In the genomic region with DNA sequence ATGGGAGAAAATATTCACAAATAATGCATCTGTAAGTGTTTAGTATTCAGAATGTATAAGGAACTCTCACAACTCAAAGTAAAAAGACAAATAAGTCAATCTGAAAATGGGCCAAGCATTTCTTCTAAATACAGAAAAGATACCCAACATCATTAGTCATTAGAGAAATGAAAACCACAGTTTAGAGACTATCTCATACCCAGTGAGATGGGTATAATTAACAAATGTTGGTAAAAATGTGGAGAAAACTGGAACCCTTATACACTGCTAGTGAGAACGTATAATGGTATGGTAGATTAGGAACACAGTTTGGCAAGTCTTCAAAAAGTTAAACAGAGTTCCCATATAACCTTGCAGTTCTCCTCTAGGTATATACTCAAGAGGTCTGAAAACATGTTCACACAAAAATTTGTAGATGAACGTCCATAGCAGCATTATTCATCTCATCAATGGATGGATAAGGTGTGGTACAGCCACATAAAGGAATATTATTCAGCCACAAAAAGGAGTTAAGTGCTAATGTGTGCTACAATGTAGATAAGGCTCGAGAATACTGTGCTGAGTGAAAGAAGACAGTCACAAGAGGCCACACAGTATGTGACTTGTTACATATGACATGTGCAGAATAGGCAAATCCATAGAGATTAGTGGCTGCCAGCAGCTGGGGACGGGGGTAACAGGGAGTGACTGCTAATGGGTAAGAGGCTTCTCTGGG, we compare ENCODE assay signal across 16 cellular contexts. TPM values are rescaled to one million over a fixed set of nuclear protein-coding genes. Genes with fewer than 3 reads are reported as not detected.
A peak's percentile ranks its signal among the peaks of the same experiment; 100 is the strongest.
DNase-seq lines count a peak whose midpoint lies in the region; ATAC-seq, FAIRE-seq and TF ChIP-seq lines count a peak whose summit lies in the region.
"Had no signal": no experiment of that assay in that cellular context is flagged by ENCODE, and none has a peak within 500 bp of the region (broad histone marks: within the 10 kb centered on the region; RNA-seq: fewer than 3 reads in every experiment).

No MANE protein-coding gene starts in this region.

- H3K4me1 Mint-ChIP-seq in activated T-cell treated with anti-CD3 and anti-CD28 coated beads, Interleukin-2, amount 50 U/mL, for 72 hours (ENCODE audit: low read depth): peaks cover 50% of the 10 kb centered on the region
- peaks cover 18 to 30% (median 21%) of the 10 kb centered on the region in 3 donors for H3K4me1 Mint-ChIP-seq in IgD-negative memory B cell
- H3K4me1 Mint-ChIP-seq in stimulated activated naive CD8-positive, alpha-beta T cell treated with anti-CD3 and anti-CD28 coated beads, Interleukin-15, Interleukin-2, amounts not matched to agents 100 ng/mL and 50 ng/mL, for 24 hours (ENCODE audit: low read depth): peaks cover 52% of the 10 kb centered on the region
- peaks cover 2% of the 10 kb centered on the region for H3K4me1 Mint-ChIP-seq in CD14-positive monocyte

- peaks cover 69% of the 10 kb centered on the region; the same call in 2 of the 3 replicates for H3K36me3 ChIP-seq in K562 (ENCODE audit: control insufficient read depth, insufficient read depth, low read length)

- 81% methylated on average over 4 of the region's 4 CpGs for WGBS in K562 (ENCODE audit: insufficient coverage, low coverage, missing lambda C conversion rate)

- intact Hi-C loops in K562 (cut with micrococcal nuclease) (loop anchor here (10.0 kb wide), 1 partner anchor 124 kb away; a partner anchor contains a TSS), CD14-positive monocyte (cut with micrococcal nuclease) (no loop called here)

- peak overlapping the region; percentile 24 for H3K27ac Mint-ChIP-seq in activated T-cell treated with anti-CD3 and anti-CD28 coated beads, Interleukin-2, amount 50 U/mL, for 72 hours
- H3K27ac Mint-ChIP-seq in IgD-negative memory B cell (peak overlapping the region in 2 of 3 donors; percentile 0 to 63), CD14-positive monocyte (no peak overlapping the region)
- H3K27ac Mint-ChIP-seq in stimulated activated naive CD8-positive, alpha-beta T cell treated with anti-CD3 and anti-CD28 coated beads, Interleukin-15, Interleukin-2, amounts not matched to agents 100 ng/mL and 50 ng/mL, for 24 hours: peak overlapping the region; percentile 16

- BruUV-seq in K562 (replicated peaks; lab: Mats Ljungman, UMichigan): no TSS peak

- no peak for FAIRE-seq in K562 (lab: Jason Lieb, UNC)
- FAIRE-seq: H54 had no signal

- no peak for TF ChIP-seq RAD21 in K562 (CRISPR knock-in tag; conservative IDR thresholded peaks at IDR 0.05 in 1 of 2, IDR thresholded peaks at IDR 0.05 in 1 of 2)

- H3K4me3 ChIP-seq in K562: no peak overlapping the region

- no peaks in the 10 kb centered on the region for H3K9me1 ChIP-seq in K562 (ENCODE audit: control insufficient read depth, insufficient read depth, low read length)

- no peaks in the 10 kb centered on the region for H3K27me3 ChIP-seq in K562 (ENCODE audit: control insufficient read depth in 2 of 2, insufficient read depth in 2 of 2, low read length in 2 of 2)

- no peak overlapping the region for H3K4me2 ChIP-seq in K562 (ENCODE audit: insufficient read depth, low read length)

- no peaks in the 10 kb centered on the region for H3K9me3 Mint-ChIP-seq in activated T-cell treated with anti-CD3 and anti-CD28 coated beads, Interleukin-2, amount 50 U/mL, for 72 hours
- no peaks in the 10 kb centered on the region for H3K9me3 Mint-ChIP-seq in IgD-negative memory B cell
- no peaks in the 10 kb centered on the region for H3K9me3 Mint-ChIP-seq in stimulated activated naive CD8-positive, alpha-beta T cell treated with anti-CD3 and anti-CD28 coated beads, Interleukin-15, Interleukin-2, amounts not matched to agents 100 ng/mL and 50 ng/mL, for 24 hours
- H3K9me3 Mint-ChIP-seq in CD14-positive monocyte: no peaks in the 10 kb centered on the region
- H3K9me3 Mint-ChIP-seq: CD4-positive, CD25-positive, alpha-beta regulatory T cell had no signal

- no peak for TF ChIP-seq CTCF in K562 (IDR thresholded peaks at IDR 0.05 in 2 of 3, conservative IDR thresholded peaks at IDR 0.05 in 1 of 3; ENCODE audit: insufficient read depth in 2 of 3, low read depth in 1 of 3, low read length in 3 of 3)
- TF ChIP-seq CTCF in CD14-positive monocyte (IDR thresholded peaks at IDR 0.05): no peak

- CTCF ChIA-PET in K562 (lab: Yijun Ruan, JAX; ENCODE audit: low intra/inter-chr PET ratio): no interaction called here

- POLR2A ChIA-PET in K562 (lab: Yijun Ruan, JAX): no interaction called here

- peak overlapping the region in 1 of 2 donors; percentile 36 for H3K4me3 Mint-ChIP-seq in activated T-cell treated with anti-CD3 and anti-CD28 coated beads, Interleukin-2, amount 50 U/mL, for 72 hours
- H3K4me3 Mint-ChIP-seq in IgD-negative memory B cell: peak overlapping the region in 2 of 4 donors; percentile 36 to 37
- no peak overlapping the region for H3K4me3 Mint-ChIP-seq in stimulated activated naive CD8-positive, alpha-beta T cell treated with anti-CD3 and anti-CD28 coated beads, Interleukin-15, Interleukin-2, amounts not matched to agents 100 ng/mL and 50 ng/mL, for 24 hours
- H3K4me3 Mint-ChIP-seq in CD14-positive monocyte: no peak overlapping the region

- peaks cover 10 to 31% of the 10 kb centered on the region in 2 donors for H3K36me3 Mint-ChIP-seq in activated T-cell treated with anti-CD3 and anti-CD28 coated beads, Interleukin-2, amount 50 U/mL, for 72 hours (ENCODE audit: insufficient read depth in 2 of 2)
- no peaks in the 10 kb centered on the region for H3K36me3 Mint-ChIP-seq in IgD-negative memory B cell
- peaks cover 77% of the 10 kb centered on the region for H3K36me3 Mint-ChIP-seq in stimulated activated naive CD8-positive, alpha-beta T cell treated with anti-CD3 and anti-CD28 coated beads, Interleukin-15, Interleukin-2, amounts not matched to agents 100 ng/mL and 50 ng/mL, for 24 hours (ENCODE audit: low read depth)
- peaks cover 51 to 82% of the 10 kb centered on the region in 2 donors for H3K36me3 Mint-ChIP-seq in CD14-positive monocyte

- H4K20me1 ChIP-seq in K562 (replicated peaks; ENCODE audit: control insufficient read depth, insufficient read depth, low read length): no peaks in the 10 kb centered on the region

- H3K9me3 ChIP-seq in K562 (replicated peaks; ENCODE audit: control insufficient read depth, insufficient read depth, low read depth, low read length): no peaks in the 10 kb centered on the region
- H3K9me3 ChIP-seq: Caco-2 had no signal

- DNase-seq in activated T-cell treated with anti-CD3 and anti-CD28 coated beads, Interleukin-2, amount 50 U/mL, for 72 hours: no peak
- no peak for DNase-seq in activated T-cell treated with anti-CD3 and anti-CD28 coated beads, Interleukin-2, amount 50 U/mL, for 48 hours
- DNase-seq in K562 (ENCODE audit: extremely low read depth in 1 of 4, low spot score in 3 of 4) (no peak), CD14-positive monocyte (ENCODE audit: low spot score) (no peak)
- DNase-seq: Caco-2; CD4-positive, CD25-positive, alpha-beta regulatory T cell; DMS153; IMR-90; NCI-H1105; NCI-H1694; NCI-H510A treated with DMSO at 0.1 percent for 48 hours had no signal

- no peak for TF ChIP-seq EP300 in K562 (IDR thresholded peaks at IDR 0.05; ENCODE audit: low read length)

- H3K79me2 ChIP-seq in K562 (ENCODE audit: control insufficient read depth, insufficient read depth, low read length): peaks cover 14% of the 10 kb centered on the region

- H3K27ac ChIP-seq in K562 (ENCODE audit: extremely low read depth, low read depth, low read length): no peak overlapping the region

- no peak overlapping the region for H2AFZ ChIP-seq in K562 (ENCODE audit: low read depth, low read length)

- peak; percentile 45 to 47 for ATAC-seq in activated T-cell treated with anti-CD3 and anti-CD28 coated beads, Interleukin-2, amount 50 U/mL, for 72 hours (replicated peaks in 1 of 2)
- no peak for ATAC-seq in K562
- no peak for ATAC-seq in HG02571 (IDR thresholded peaks at IDR 0.05; ENCODE audit: unreplicated experiment)
- ATAC-seq: Panc1 had no signal

- H3K27me3 Mint-ChIP-seq in activated T-cell treated with anti-CD3 and anti-CD28 coated beads, Interleukin-2, amount 50 U/mL, for 72 hours (ENCODE audit: low read depth): no peaks in the 10 kb centered on the region
- H3K27me3 Mint-ChIP-seq in IgD-negative memory B cell: no peaks in the 10 kb centered on the region
- H3K27me3 Mint-ChIP-seq in stimulated activated naive CD8-positive, alpha-beta T cell treated with anti-CD3 and anti-CD28 coated beads, Interleukin-15, Interleukin-2, amounts not matched to agents 100 ng/mL and 50 ng/mL, for 24 hours: no peaks in the 10 kb centered on the region
- H3K27me3 Mint-ChIP-seq in CD14-positive monocyte (ENCODE audit: low read depth in 3 of 3): no peaks in the 10 kb centered on the region

- no peaks in the 10 kb centered on the region for H3K4me1 ChIP-seq in K562 (replicated peaks in 1 of 2; ENCODE audit: control insufficient read depth in 2 of 2, insufficient read depth in 2 of 2, low read length in 2 of 2)
- H3K4me1 ChIP-seq: Caco-2 had no signal

- no peak overlapping the region for H3K9ac ChIP-seq in K562 (ENCODE audit: insufficient read depth in 1 of 2, low read depth in 2 of 2, low read length in 2 of 2)

- TF ChIP-seq POLR2A in K562 (conservative IDR thresholded peaks at IDR 0.05): no peak

- in situ Hi-C loops in K562 (cut with MboI): loop anchor here (25.0 kb wide), 1 partner anchor 473 kb away; a partner anchor contains a TSS

TF ChIP-seq in K562, 482 proteins besides CTCF, POLR2A, EP300 and RAD21 (continues in another document):
- TF ChIP-seq ZNF134 (CRISPR knock-in tag; conservative IDR thresholded peaks at IDR 0.05) (no peak), ZNF184 (CRISPR knock-in tag; IDR thresholded peaks at IDR 0.05) (no peak)

RNA-seq across cellular contexts. Expression of a gene that starts 5.9 kb away (rescaled TPM):
- 10 to 100 TPM; 11.3 to 13.8 TPM for total RNA-seq in activated T-cell treated with anti-CD3 and anti-CD28 coated beads, Interleukin-2, amount 50 U/mL, for 72 hours
- polyA plus RNA-seq in IgD-negative memory B cell (14.0 TPM), K562 (2011; rRNA removed) (5.8 and 6.8 TPM in 2 replicates), K562 (2014; fragmentation: Illumina TruSeq; extraction: Trizol) (5.0 TPM in 2 replicates), K562 (2014; fragmentation: Nextera tagmentation; extraction: Ambion mirVana) (1 to 10 TPM; 2.7 to 3.6 TPM), K562 (2014; rRNA removed) (7.8 and 10.0 TPM in 2 replicates), CD14-positive monocyte (1 to 10 TPM; 3.4 to 3.5 TPM)
- total RNA-seq in K562 (2011; cell fraction: chromatin; rRNA removed; ENCODE audit: low replicate concordance): 10.2 and 16.7 TPM in 2 replicates
- total RNA-seq in K562 (2011; cell fraction: nucleolus; rRNA removed): 7.7 and 8.9 TPM in 2 replicates
- total RNA-seq in K562 (2011; cell fraction: nucleoplasm; rRNA removed): 11.4 and 14.4 TPM in 2 replicates
- total RNA-seq in K562 (2014; rRNA removed) (3.7 and 5.1 TPM in 2 replicates), K562 (2014; rRNA removed; fragmentation: Illumina TruSeq; extraction: Trizol) (6.9 and 7.2 TPM in 2 replicates), K562 (2015; rRNA removed; fragmentation: Illumina TruSeq; extraction: Trizol) (6.3 and 6.7 TPM in 2 replicates), K562 (2021) (7.1 and 7.4 TPM in 2 replicates)
- 2.1 and 2.6 TPM in 2 replicates for polyA plus RNA-seq in K562 (2011; cell fraction: cytosol; rRNA removed)
- polyA plus RNA-seq in K562 (2011; cell fraction: nucleus; rRNA removed): 11.1 and 13.5 TPM in 2 replicates
- polyA plus RNA-seq in K562 (2012): 4.6 and 5.0 TPM in 2 replicates
- 2.3 and 3.5 TPM in 2 replicates for polyA minus RNA-seq in K562 (2011; rRNA and poly(A)+ RNA removed)
- 1.8 and 7.5 TPM in 2 replicates for polyA minus RNA-seq in K562 (2011; cell fraction: cytosol; rRNA and poly(A)+ RNA removed)
- polyA minus RNA-seq in K562 (2011; cell fraction: nucleus; rRNA and poly(A)+ RNA removed): 6.1 and 8.9 TPM in 2 replicates

Comparison
In these comparisons a context has a peak if more than half of its experiments do, and no peak if none do; other contexts are left out.
1. ATAC-seq: peak in activated T-cell treated with anti-CD3 and anti-CD28 coated beads, Interleukin-2, amount 50 U/mL, for 72 hours (2 of 2); none in K562 (single experiment) and HG02571 (single experiment).
2. H3K27ac Mint-ChIP-seq: peak in activated T-cell treated with anti-CD3 and anti-CD28 coated beads, Interleukin-2, amount 50 U/mL, for 72 hours (single experiment), IgD-negative memory B cell (2 of 3) and stimulated activated naive CD8-positive, alpha-beta T cell treated with anti-CD3 and anti-CD28 coated beads, Interleukin-15, Interleukin-2, amounts not matched to agents 100 ng/mL and 50 ng/mL, for 24 hours (single experiment); none in CD14-positive monocyte (0 of 7).